ENCODE assay signal across 10 cellular contexts in the genomic region with DNA sequence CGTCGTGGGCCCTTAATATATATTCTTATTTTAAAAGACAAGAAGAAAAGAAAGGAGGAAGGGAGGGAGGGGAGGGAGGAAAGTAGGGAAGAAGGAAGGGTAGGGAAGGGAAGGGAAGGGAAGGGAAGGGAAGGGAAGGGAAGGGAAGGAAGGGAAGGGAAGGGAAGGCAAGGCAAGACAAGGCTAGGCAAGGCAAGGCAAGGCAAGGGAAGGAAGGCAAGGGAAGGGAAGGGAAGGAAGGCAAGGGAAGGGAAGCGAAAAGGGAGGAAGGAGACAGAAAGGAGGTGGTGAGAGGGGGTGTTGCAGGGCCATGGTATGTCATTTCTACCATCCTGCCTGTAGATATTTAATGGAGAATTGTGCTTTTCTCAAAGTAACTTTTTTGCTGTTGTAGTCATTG.
"Had no signal": no experiment of that assay in that cellular context is flagged by ENCODE, and none has a peak within 500 bp of the region (broad histone marks: within the 10 kb centered on the region; RNA-seq: fewer than 3 reads in every experiment).

No MANE protein-coding gene starts in this region.

- FAIRE-seq: H54 had no signal

- H3K4me3 ChIP-seq: GM23248, GM23338, HAP-1 had no signal

- H3K9me3 ChIP-seq: HAP-1 had no signal

- H3K4me2 ChIP-seq: GM23338 had no signal

- ATAC-seq: GM23338, HCT116 had no signal

- H2AFZ ChIP-seq: GM23248, GM23338 had no signal

- H3K36me3 ChIP-seq: HAP-1 had no signal

- H3K4me1 ChIP-seq: HAP-1 had no signal

- H3K27ac ChIP-seq: GM23248 had no signal

- DNase-seq: GM23248, GOT3, H7, H9, HCEC 1CT, HFFc6 had no signal

- H3K9ac ChIP-seq: GM23248 had no signal
